In genomic region chr2:3021720-3022119, GRCh38 we compare ENCODE assay signal across 19 cellular contexts.
"Had no signal": no experiment of that assay in that cellular context is flagged by ENCODE, and none has a peak within 500 bp of the region (broad histone marks: within the 10 kb centered on the region; RNA-seq: fewer than 3 reads in every experiment).

No MANE protein-coding gene starts in this region.

- H3K4me1 Mint-ChIP-seq: mesothelial cell of epicardium had no signal

- H3K27me3 Mint-ChIP-seq: dendritic cell treated with granulocyte-macrophage colony-stimulating factor and Interleukin-4, amounts not matched to agents 40 ng/mL and 50 ng/mL, for 4 days had no signal

- H3K27ac Mint-ChIP-seq: dendritic cell treated with granulocyte-macrophage colony-stimulating factor and Interleukin-4, amounts not matched to agents 40 ng/mL and 50 ng/mL, for 4 days; mesothelial cell of epicardium had no signal

- ATAC-seq: esophagus mucosa, foreskin keratinocyte, gastroesophageal sphincter, heart right ventricle, left cardiac atrium, left lung, left ventricle myocardium superior, lower lobe of right lung, mucosa of descending colon had no signal

- DNase-seq: central memory CD4-positive, alpha-beta T cell; cortex of kidney; effector CD4-positive, alpha-beta T cell; effector memory CD4-positive, alpha-beta T cell; erythroblast; foreskin keratinocyte; heart right ventricle; hippocampal formation; left cardiac atrium; left lung; left ventricle myocardium superior; lower lobe of right lung; mesenchymal stem cell; mucosa of descending colon had no signal

- H3K27ac ChIP-seq: epithelial cell of prostate, foreskin keratinocyte, gastroesophageal sphincter, heart right ventricle, left lung, lower lobe of right lung had no signal

- H3K4me3 ChIP-seq: gastroesophageal sphincter, heart right ventricle, left lung, lower lobe of right lung, mucosa of descending colon had no signal

- H3K4me3 Mint-ChIP-seq: dendritic cell treated with granulocyte-macrophage colony-stimulating factor and Interleukin-4, amounts not matched to agents 40 ng/mL and 50 ng/mL, for 4 days; mesothelial cell of epicardium had no signal

- H3K36me3 Mint-ChIP-seq: mesothelial cell of epicardium had no signal

- H3K4me1 ChIP-seq: foreskin keratinocyte, gastroesophageal sphincter, heart right ventricle, left lung, lower lobe of right lung had no signal

- H3K27me3 ChIP-seq: foreskin keratinocyte, heart right ventricle, left lung had no signal

- H3K36me3 ChIP-seq: gastroesophageal sphincter, heart right ventricle, left lung, lower lobe of right lung had no signal
